Comparison of ENCODE assay signal across 1 cellular context in the genomic region with DNA sequence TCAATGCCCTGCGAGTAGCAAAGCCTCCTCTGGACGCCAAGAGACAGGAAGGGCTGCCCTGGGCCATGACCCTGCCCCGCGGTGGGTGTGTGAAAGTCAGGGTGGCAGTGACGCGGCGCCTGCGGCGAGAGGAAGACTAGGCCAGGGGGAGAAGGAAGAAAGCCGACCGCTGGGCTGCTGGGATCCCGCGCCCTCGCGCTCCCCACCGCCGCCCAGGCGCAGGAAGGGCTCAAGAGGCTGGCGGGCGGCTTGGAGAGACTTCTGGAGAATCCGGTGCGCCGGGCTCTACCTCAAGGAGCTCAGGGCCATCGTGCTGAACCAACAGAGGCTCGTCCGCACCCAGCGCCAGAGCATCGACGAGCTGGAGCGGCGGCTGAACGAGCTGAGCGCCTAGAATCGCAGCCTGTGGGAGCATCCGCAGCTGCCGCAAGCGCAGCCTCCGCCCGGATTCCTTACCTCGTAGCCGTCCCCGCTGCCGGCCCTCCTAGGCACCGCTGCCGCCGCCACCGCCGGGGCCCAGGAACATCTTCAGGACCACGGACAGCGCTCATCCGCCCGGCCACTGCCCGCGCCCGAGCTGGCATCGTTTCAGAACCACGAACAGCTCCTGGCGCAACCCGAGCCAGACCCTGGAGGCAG.
TF ChIP-seq lines count a peak whose summit lies in the region.

No MANE protein-coding gene starts in this region.

TF ChIP-seq in HepG2, 621 proteins besides CTCF, POLR2A, EP300 and RAD21 (continued from another document and continues in another):
- TF ChIP-seq, protein P1, sequence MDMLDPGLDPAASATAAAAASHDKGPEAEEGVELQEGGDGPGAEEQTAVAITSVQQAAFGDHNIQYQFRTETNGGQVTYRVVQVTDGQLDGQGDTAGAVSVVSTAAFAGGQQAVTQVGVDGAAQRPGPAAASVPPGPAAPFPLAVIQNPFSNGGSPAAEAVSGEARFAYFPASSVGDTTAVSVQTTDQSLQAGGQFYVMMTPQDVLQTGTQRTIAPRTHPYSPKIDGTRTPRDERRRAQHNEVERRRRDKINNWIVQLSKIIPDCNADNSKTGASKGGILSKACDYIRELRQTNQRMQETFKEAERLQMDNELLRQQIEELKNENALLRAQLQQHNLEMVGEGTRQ (IDR thresholded peaks at IDR 0.05; ENCODE audit: low read depth, low read length): no peak
- TF ChIP-seq, protein P1 (CRISPR knock-in tag; IDR thresholded peaks at IDR 0.05; ENCODE audit: borderline replicate concordance): no peak; the same call in 1 of the 2 replicates
- TF ChIP-seq SIN3A (IDR thresholded peaks at IDR 0.05; ENCODE audit: borderline replicate concordance, low read depth, low read length) (peak; percentile 89; the same call in 1 of the 2 replicates), CBX1 (IDR thresholded peaks at IDR 0.05; ENCODE audit: low read depth) (no peak), ZNF703 (CRISPR knock-in tag; IDR thresholded peaks at IDR 0.05; ENCODE audit: borderline replicate concordance) (0 out of 2 replicates have a peak, but pooled peaks have one; percentile 56), ZNF839 (CRISPR knock-in tag; IDR thresholded peaks at IDR 0.05; ENCODE audit: borderline replicate concordance) (no peak; the same call in 1 of the 2 replicates), ZNF282 (IDR thresholded peaks at IDR 0.05; ENCODE audit: partially characterized antibody) (no peak), ZNF883 (CRISPR knock-in tag; IDR thresholded peaks at IDR 0.05; ENCODE audit: not compliant biosample characterization) (peak; percentile 99), ARID2 (CRISPR knock-in tag; IDR thresholded peaks at IDR 0.05; ENCODE audit: borderline replicate concordance) (peak; percentile 84; the same call in 1 of the 2 replicates), ZFY (CRISPR knock-in tag; IDR thresholded peaks at IDR 0.05) (peak; percentile 65), THAP7 (CRISPR knock-in tag; IDR thresholded peaks at IDR 0.05) (peak; percentile 82; the same call in 1 of the 2 replicates), ZNF333 (CRISPR knock-in tag; IDR thresholded peaks at IDR 0.05; ENCODE audit: borderline replicate concordance) (peak; percentile 92; the same call in 1 of the 2 replicates), REXO4 (CRISPR knock-in tag; IDR thresholded peaks at IDR 0.05; ENCODE audit: borderline replicate concordance) (peak; percentile 75; the same call in 1 of the 2 replicates), NR2F1 (CRISPR knock-in tag; IDR thresholded peaks at IDR 0.05) (0 out of 4 replicates have a peak, but pooled peaks of 1 of the 2 experiments have one; percentile 21), ZNF558 (CRISPR knock-in tag; IDR thresholded peaks at IDR 0.05; ENCODE audit: borderline replicate concordance) (peak; percentile 99), ZNF33B (CRISPR knock-in tag; IDR thresholded peaks at IDR 0.05) (peak; percentile 97), ZNF709 (CRISPR knock-in tag; IDR thresholded peaks at IDR 0.05) (peak; percentile 98), ESRRA (CRISPR knock-in tag; IDR thresholded peaks at IDR 0.05; ENCODE audit: low read depth) (peak; percentile 64; the same call in 1 of the 2 replicates), RAD51 (IDR thresholded peaks at IDR 0.05; ENCODE audit: borderline replicate concordance) (no peak), ZBTB38 (CRISPR knock-in tag; IDR thresholded peaks at IDR 0.05) (peak; percentile 92), ZNF639 (CRISPR knock-in tag; conservative IDR thresholded peaks at IDR 0.05) (peak; percentile 96), ZSCAN31 (CRISPR knock-in tag; IDR thresholded peaks at IDR 0.05; ENCODE audit: low read depth) (peak; percentile 96), TGIF2 (CRISPR knock-in tag; IDR thresholded peaks at IDR 0.05) (peak; percentile 96), ZNF326 (CRISPR knock-in tag; IDR thresholded peaks at IDR 0.05; ENCODE audit: borderline replicate concordance) (peak; percentile 77; the same call in 1 of the 2 replicates), NAIF1 (CRISPR knock-in tag; IDR thresholded peaks at IDR 0.05; ENCODE audit: borderline replicate concordance) (peak; percentile 87; the same call in 1 of the 2 replicates), GTF2F1 (IDR thresholded peaks at IDR 0.05; ENCODE audit: low read length) (no peak), ZNF790 (CRISPR knock-in tag; IDR thresholded peaks at IDR 0.05; ENCODE audit: borderline replicate concordance) (peak; percentile 99), ATF2 (CRISPR knock-in tag; IDR thresholded peaks at IDR 0.05) (peak; percentile 94), PAX8 (CRISPR knock-in tag; IDR thresholded peaks at IDR 0.05; ENCODE audit: borderline replicate concordance) (peak; percentile 77; the same call in 1 of the 2 replicates), ZNF235 (CRISPR knock-in tag; IDR thresholded peaks at IDR 0.05; ENCODE audit: borderline replicate concordance) (peak; percentile 99), ZNF83 (CRISPR knock-in tag; IDR thresholded peaks at IDR 0.05; ENCODE audit: borderline replicate concordance) (peak; percentile 89; the same call in 1 of the 2 replicates), ZZZ3 (CRISPR knock-in tag; IDR thresholded peaks at IDR 0.05; ENCODE audit: borderline replicate concordance) (no peak), ZIK1 (CRISPR knock-in tag; IDR thresholded peaks at IDR 0.05; ENCODE audit: borderline replicate concordance, low read depth) (peak; percentile 98), ZNF124 (CRISPR knock-in tag; IDR thresholded peaks at IDR 0.05) (peak; percentile 98), KAT2B (IDR thresholded peaks at IDR 0.05; ENCODE audit: borderline replicate concordance, low read depth, low read length) (no peak), ARNT (IDR thresholded peaks at IDR 0.05) (no peak), ZNF138 (CRISPR knock-in tag; IDR thresholded peaks at IDR 0.05; ENCODE audit: low read depth) (peak; percentile 99), ZNF724P (CRISPR knock-in tag; IDR thresholded peaks at IDR 0.05; ENCODE audit: borderline replicate concordance) (peak; percentile 74; the same call in 1 of the 2 replicates), SNAPC2 (CRISPR knock-in tag; IDR thresholded peaks at IDR 0.05) (peak; percentile 96), RORA (CRISPR knock-in tag; IDR thresholded peaks at IDR 0.05) (no peak), EZH2 (conservative IDR thresholded peaks at IDR 0.05; ENCODE audit: low read depth, low read length) (no peak), TCF7L2 (IDR thresholded peaks at IDR 0.05; ENCODE audit: low read depth, low read length) (no peak), FOSL2 (CRISPR knock-in tag; IDR thresholded peaks at IDR 0.05) (peak; percentile 79), SYNCRIP (IDR thresholded peaks at IDR 0.05; ENCODE audit: insufficient read depth, low read depth, low read length) (no peak)
- TF ChIP-seq, protein P2, sequence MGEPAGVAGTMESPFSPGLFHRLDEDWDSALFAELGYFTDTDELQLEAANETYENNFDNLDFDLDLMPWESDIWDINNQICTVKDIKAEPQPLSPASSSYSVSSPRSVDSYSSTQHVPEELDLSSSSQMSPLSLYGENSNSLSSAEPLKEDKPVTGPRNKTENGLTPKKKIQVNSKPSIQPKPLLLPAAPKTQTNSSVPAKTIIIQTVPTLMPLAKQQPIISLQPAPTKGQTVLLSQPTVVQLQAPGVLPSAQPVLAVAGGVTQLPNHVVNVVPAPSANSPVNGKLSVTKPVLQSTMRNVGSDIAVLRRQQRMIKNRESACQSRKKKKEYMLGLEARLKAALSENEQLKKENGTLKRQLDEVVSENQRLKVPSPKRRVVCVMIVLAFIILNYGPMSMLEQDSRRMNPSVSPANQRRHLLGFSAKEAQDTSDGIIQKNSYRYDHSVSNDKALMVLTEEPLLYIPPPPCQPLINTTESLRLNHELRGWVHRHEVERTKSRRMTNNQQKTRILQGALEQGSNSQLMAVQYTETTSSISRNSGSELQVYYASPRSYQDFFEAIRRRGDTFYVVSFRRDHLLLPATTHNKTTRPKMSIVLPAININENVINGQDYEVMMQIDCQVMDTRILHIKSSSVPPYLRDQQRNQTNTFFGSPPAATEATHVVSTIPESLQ (CRISPR knock-in tag; conservative IDR thresholded peaks at IDR 0.05): peak; percentile 99
- TF ChIP-seq, protein P3, sequence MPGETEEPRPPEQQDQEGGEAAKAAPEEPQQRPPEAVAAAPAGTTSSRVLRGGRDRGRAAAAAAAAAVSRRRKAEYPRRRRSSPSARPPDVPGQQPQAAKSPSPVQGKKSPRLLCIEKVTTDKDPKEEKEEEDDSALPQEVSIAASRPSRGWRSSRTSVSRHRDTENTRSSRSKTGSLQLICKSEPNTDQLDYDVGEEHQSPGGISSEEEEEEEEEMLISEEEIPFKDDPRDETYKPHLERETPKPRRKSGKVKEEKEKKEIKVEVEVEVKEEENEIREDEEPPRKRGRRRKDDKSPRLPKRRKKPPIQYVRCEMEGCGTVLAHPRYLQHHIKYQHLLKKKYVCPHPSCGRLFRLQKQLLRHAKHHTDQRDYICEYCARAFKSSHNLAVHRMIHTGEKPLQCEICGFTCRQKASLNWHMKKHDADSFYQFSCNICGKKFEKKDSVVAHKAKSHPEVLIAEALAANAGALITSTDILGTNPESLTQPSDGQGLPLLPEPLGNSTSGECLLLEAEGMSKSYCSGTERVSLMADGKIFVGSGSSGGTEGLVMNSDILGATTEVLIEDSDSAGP (CRISPR knock-in tag; IDR thresholded peaks at IDR 0.05; ENCODE audit: borderline replicate concordance): peak; percentile 60; the same call in 1 of the 2 replicates
- TF ChIP-seq, protein P4, sequence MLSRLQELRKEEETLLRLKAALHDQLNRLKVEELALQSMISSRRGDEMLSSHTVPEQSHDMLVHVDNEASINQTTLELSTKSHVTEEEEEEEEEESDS (CRISPR knock-in tag; IDR thresholded peaks at IDR 0.05; ENCODE audit: borderline replicate concordance): peak; percentile 97
- TF ChIP-seq, protein P5, sequence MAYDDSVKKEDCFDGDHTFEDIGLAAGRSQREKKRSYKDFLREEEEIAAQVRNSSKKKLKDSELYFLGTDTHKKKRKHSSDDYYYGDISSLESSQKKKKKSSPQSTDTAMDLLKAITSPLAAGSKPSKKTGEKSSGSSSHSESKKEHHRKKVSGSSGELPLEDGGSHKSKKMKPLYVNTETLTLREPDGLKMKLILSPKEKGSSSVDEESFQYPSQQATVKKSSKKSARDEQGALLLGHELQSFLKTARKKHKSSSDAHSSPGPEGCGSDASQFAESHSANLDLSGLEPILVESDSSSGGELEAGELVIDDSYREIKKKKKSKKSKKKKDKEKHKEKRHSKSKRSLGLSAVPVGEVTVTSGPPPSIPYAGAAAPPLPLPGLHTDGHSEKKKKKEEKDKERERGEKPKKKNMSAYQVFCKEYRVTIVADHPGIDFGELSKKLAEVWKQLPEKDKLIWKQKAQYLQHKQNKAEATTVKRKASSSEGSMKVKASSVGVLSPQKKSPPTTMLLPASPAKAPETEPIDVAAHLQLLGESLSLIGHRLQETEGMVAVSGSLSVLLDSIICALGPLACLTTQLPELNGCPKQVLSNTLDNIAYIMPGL (CRISPR knock-in tag; IDR thresholded peaks at IDR 0.05; ENCODE audit: borderline replicate concordance in 1 of 2, low read depth in 1 of 2): peak in 1 of 2 experiments; percentile 64; a peak in 1 of 4 replicates
- TF ChIP-seq, protein P6, sequence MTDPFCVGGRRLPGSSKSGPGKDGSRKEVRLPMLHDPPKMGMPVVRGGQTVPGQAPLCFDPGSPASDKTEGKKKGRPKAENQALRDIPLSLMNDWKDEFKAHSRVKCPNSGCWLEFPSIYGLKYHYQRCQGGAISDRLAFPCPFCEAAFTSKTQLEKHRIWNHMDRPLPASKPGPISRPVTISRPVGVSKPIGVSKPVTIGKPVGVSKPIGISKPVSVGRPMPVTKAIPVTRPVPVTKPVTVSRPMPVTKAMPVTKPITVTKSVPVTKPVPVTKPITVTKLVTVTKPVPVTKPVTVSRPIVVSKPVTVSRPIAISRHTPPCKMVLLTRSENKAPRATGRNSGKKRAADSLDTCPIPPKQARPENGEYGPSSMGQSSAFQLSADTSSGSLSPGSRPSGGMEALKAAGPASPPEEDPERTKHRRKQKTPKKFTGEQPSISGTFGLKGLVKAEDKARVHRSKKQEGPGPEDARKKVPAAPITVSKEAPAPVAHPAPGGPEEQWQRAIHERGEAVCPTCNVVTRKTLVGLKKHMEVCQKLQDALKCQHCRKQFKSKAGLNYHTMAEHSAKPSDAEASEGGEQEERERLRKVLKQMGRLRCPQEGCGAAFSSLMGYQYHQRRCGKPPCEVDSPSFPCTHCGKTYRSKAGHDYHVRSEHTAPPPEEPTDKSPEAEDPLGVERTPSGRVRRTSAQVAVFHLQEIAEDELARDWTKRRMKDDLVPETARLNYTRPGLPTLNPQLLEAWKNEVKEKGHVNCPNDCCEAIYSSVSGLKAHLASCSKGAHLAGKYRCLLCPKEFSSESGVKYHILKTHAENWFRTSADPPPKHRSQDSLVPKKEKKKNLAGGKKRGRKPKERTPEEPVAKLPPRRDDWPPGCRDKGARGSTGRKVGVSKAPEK (CRISPR knock-in tag; IDR thresholded peaks at IDR 0.05; ENCODE audit: borderline replicate concordance): peak; percentile 70; the same call in 1 of the 2 replicates
